ENCODE assay signal across 1 cellular context in genomic region chr1:217322834-217323233, GRCh38.
TF ChIP-seq lines count a peak whose summit lies in the region.

No MANE protein-coding gene starts in this region.

TF ChIP-seq in HepG2, 621 proteins besides CTCF, POLR2A, EP300 and RAD21 (continued from another document):
- TF ChIP-seq MXD1 (CRISPR knock-in tag; IDR thresholded peaks at IDR 0.05) (no peak), ZNF891 (CRISPR knock-in tag; IDR thresholded peaks at IDR 0.05) (no peak), SNAPC4 (CRISPR knock-in tag; IDR thresholded peaks at IDR 0.05) (no peak), ZBTB34 (CRISPR knock-in tag; IDR thresholded peaks at IDR 0.05) (no peak), ZNF788 (CRISPR knock-in tag; IDR thresholded peaks at IDR 0.05; ENCODE audit: borderline replicate concordance) (no peak), U2AF2 (IDR thresholded peaks at IDR 0.05; ENCODE audit: low read depth, low read length) (no peak), ZBTB26 (CRISPR knock-in tag; IDR thresholded peaks at IDR 0.05; ENCODE audit: borderline replicate concordance) (no peak), GATA4 (IDR thresholded peaks at IDR 0.05; ENCODE audit: borderline replicate concordance, low read depth) (no peak), SNAPC2 (CRISPR knock-in tag; IDR thresholded peaks at IDR 0.05) (no peak), FOXK2 (IDR thresholded peaks at IDR 0.05) (no peak), ZNF24 (IDR thresholded peaks at IDR 0.05) (no peak)
